7 cellular contexts compared by ENCODE assay signal in genomic region chr9:98117097-98117496, GRCh38. TPM values are rescaled to one million over a fixed set of nuclear protein-coding genes. Genes with fewer than 3 reads are reported as not detected.
DNase-seq lines count a peak whose midpoint lies in the region; ATAC-seq, FAIRE-seq and TF ChIP-seq lines count a peak whose summit lies in the region.
"Not testable (repeated sequence)": the region's sequence is repeated elsewhere in the genome, so short reads cannot be mapped to it uniquely, and the experiment has no call there.

No MANE protein-coding gene starts in this region.

- WGBS in GM12878 (ENCODE audit: insufficient coverage, insufficient replicate concordance, low lambda C conversion rate, missing lambda C conversion rate): 71% methylated on average over 6 of the region's 6 CpGs

- RAD21 ChIA-PET in GM12878 (lab: Charles Lee; ENCODE audit: unreplicated experiment): interaction anchor here (2.3 to 3.0 kb wide), 3 partner anchors 19 to 139 kb away, joined by 8 to 21 read pairs (median 19); partner anchors contain the start of gene TBC1D2

- POLR2A ChIA-PET in CD8-positive, alpha-beta T cell (lab: Charles Lee): interaction anchor here (0.9 to 3.0 kb wide), 5 partner anchors 8 to 139 kb away, joined by 3 to 37 read pairs (median 4); partner anchors contain the start of gene TBC1D2
- POLR2A ChIA-PET in activated B cell treated with CpG ODN at 0.5 μM for 24 hours (lab: Charles Lee): interaction anchor here (3.4 kb wide), 1 partner anchor 8 kb away, joined by 42 read pairs; no protein-coding TSS in a partner anchor
- POLR2A ChIA-PET in GM12878 (lab: Charles Lee): interaction anchor here (2.7 kb wide), 1 partner anchor 13 kb away, joined by 17 read pairs; no protein-coding TSS in a partner anchor

- not testable (repeated sequence) for H3K4me3 Mint-ChIP-seq in CD8-positive, alpha-beta T cell; activated B cell treated with CpG ODN at 0.5 μM for 24 hours
- peak overlapping the region; percentile 95 for H3K4me3 Mint-ChIP-seq in activated T-helper 1 cell treated with anti-CD3 and anti-CD28 coated beads, Interleukin-12 subunit alpha, Interleukin-12 subunit beta, Interleukin-2, Interleukin-4 antibody, amounts not matched to agents 30 ng/mL and 10 ng/mL and 1 ng/mL, durations not matched to agents 14 hours and 24 hours and 36 hours
- H3K4me3 Mint-ChIP-seq in stimulated activated effector memory CD8-positive, alpha-beta T cell treated with anti-CD3 and anti-CD28 coated beads, Interleukin-12 subunit alpha, Interleukin-12 subunit beta, amount 100 ng/mL, for 72 hours: peak overlapping the region; percentile 83

- peak overlapping the region; percentile 72 for H3K27ac Mint-ChIP-seq in CD8-positive, alpha-beta T cell
- H3K27ac Mint-ChIP-seq in activated B cell treated with CpG ODN at 0.5 μM for 24 hours: peak overlapping the region; percentile 85
- peak overlapping the region; percentile 98 for H3K27ac Mint-ChIP-seq in activated T-helper 1 cell treated with anti-CD3 and anti-CD28 coated beads, Interleukin-12 subunit alpha, Interleukin-12 subunit beta, Interleukin-2, Interleukin-4 antibody, amounts not matched to agents 30 ng/mL and 10 ng/mL and 1 ng/mL, durations not matched to agents 14 hours and 24 hours and 36 hours
- H3K27ac Mint-ChIP-seq in stimulated activated effector memory CD8-positive, alpha-beta T cell treated with anti-CD3 and anti-CD28 coated beads, Interleukin-12 subunit alpha, Interleukin-12 subunit beta, amount 100 ng/mL, for 72 hours: peak overlapping the region; percentile 91

- H3K36me3 Mint-ChIP-seq in CD8-positive, alpha-beta T cell: peaks cover 25% of the 10 kb centered on the region
- not testable (repeated sequence) for H3K36me3 Mint-ChIP-seq in activated B cell treated with CpG ODN at 0.5 μM for 24 hours (ENCODE audit: low read depth)
- H3K36me3 Mint-ChIP-seq in activated T-helper 1 cell treated with anti-CD3 and anti-CD28 coated beads, Interleukin-12 subunit alpha, Interleukin-12 subunit beta, Interleukin-2, Interleukin-4 antibody, amounts not matched to agents 30 ng/mL and 10 ng/mL and 1 ng/mL, durations not matched to agents 14 hours and 24 hours and 36 hours (ENCODE audit: low read depth): peaks cover 13% of the 10 kb centered on the region
- H3K36me3 Mint-ChIP-seq in stimulated activated effector memory CD8-positive, alpha-beta T cell treated with anti-CD3 and anti-CD28 coated beads, Interleukin-12 subunit alpha, Interleukin-12 subunit beta, amount 100 ng/mL, for 72 hours: peaks cover 34% of the 10 kb centered on the region

- H3K9me2 ChIP-seq in Karpas-422 (replicated peaks; ENCODE audit: insufficient read depth, low read length): not testable (repeated sequence)

- not testable (repeated sequence) for H2AFZ ChIP-seq in Karpas-422 (ENCODE audit: low read length); GM12878 (ENCODE audit: control insufficient read depth, low read depth, low read length)

- H3K4me2 ChIP-seq in Karpas-422 (ENCODE audit: low read depth, low read length, poor library complexity, severe bottlenecking): not testable (repeated sequence)
- peak overlapping the region; percentile 81; the same call in 1 of the 2 replicates for H3K4me2 ChIP-seq in GM12878 (ENCODE audit: control insufficient read depth, insufficient read depth)

- not testable (repeated sequence) for H3K27me3 ChIP-seq in CD8-positive, alpha-beta T cell (ENCODE audit: insufficient read depth, low read length); Karpas-422 (ENCODE audit: low read length); GM12878 (replicated peaks in 1 of 2; ENCODE audit: control insufficient read depth in 2 of 2, insufficient read depth in 2 of 2, low read length in 1 of 2); lower lobe of right lung (ENCODE audit: low read depth)

- H3K9ac ChIP-seq in Karpas-422 (ENCODE audit: low read length); GM12878 (ENCODE audit: control insufficient read depth, insufficient read depth, low read length): not testable (repeated sequence)

- CTCF ChIA-PET in CD8-positive, alpha-beta T cell (lab: Charles Lee): interaction anchor here (2.0 to 2.3 kb wide), 4 partner anchors 14 to 76 kb away, joined by 7 to 29 read pairs (median 18); partner anchors contain the start of gene CORO2A
- CTCF ChIA-PET in activated B cell treated with CpG ODN at 0.5 μM for 24 hours (lab: Charles Lee): interaction anchor here (1.6 kb wide), 1 partner anchor 13 kb away, joined by 4 read pairs; no protein-coding TSS in a partner anchor
- CTCF ChIA-PET in GM12878 (lab: Yijun Ruan, JAX): interaction anchor here (0.6 to 2.9 kb wide), 7 partner anchors 8 to 141 kb away, joined by 3 to 49 read pairs (median 16); partner anchors contain the start of gene TBC1D2

- H3K79me2 ChIP-seq in Karpas-422 (ENCODE audit: low read length): peaks cover 19% of the 10 kb centered on the region
- H3K79me2 ChIP-seq in GM12878 (ENCODE audit: control insufficient read depth, insufficient read depth, low read length): peaks cover 24% of the 10 kb centered on the region

- in situ Hi-C loops in GM12878 (cut with MboI): not testable (repeated sequence)

- not testable (repeated sequence) for BruUV-seq in GM12878 (replicated peaks; lab: Mats Ljungman, UMichigan)

- H3K27ac ChIP-seq in CD8-positive, alpha-beta T cell (ENCODE audit: low read depth, low read length); GM12878 (ENCODE audit: control insufficient read depth, insufficient read depth); lower lobe of right lung: not testable (repeated sequence)
- H3K27ac ChIP-seq in Karpas-422 (ENCODE audit: low read length): peak overlapping the region; percentile 74; the same call in 1 of the 2 replicates

- not testable (repeated sequence) for TF ChIP-seq POLR2A in GM12878 (IDR thresholded peaks at IDR 0.05; ENCODE audit: low read depth, low read length)

- H3K9me3 Mint-ChIP-seq in CD8-positive, alpha-beta T cell; activated B cell treated with CpG ODN at 0.5 μM for 24 hours; activated T-helper 1 cell treated with anti-CD3 and anti-CD28 coated beads, Interleukin-12 subunit alpha, Interleukin-12 subunit beta, Interleukin-2, Interleukin-4 antibody, amounts not matched to agents 30 ng/mL and 10 ng/mL and 1 ng/mL, durations not matched to agents 14 hours and 24 hours and 36 hours; stimulated activated effector memory CD8-positive, alpha-beta T cell treated with anti-CD3 and anti-CD28 coated beads, Interleukin-12 subunit alpha, Interleukin-12 subunit beta, amount 100 ng/mL, for 72 hours: not testable (repeated sequence)

- H3K4me1 ChIP-seq in CD8-positive, alpha-beta T cell (ENCODE audit: insufficient read depth, low read length): peaks cover 46% of the 10 kb centered on the region
- H3K4me1 ChIP-seq in Karpas-422 (ENCODE audit: low read length) (peaks cover 33% of the 10 kb centered on the region), GM12878 (ENCODE audit: control insufficient read depth, insufficient read depth, low read length) (peaks cover 19% of the 10 kb centered on the region), lower lobe of right lung (peaks cover 46% of the 10 kb centered on the region)

- TF ChIP-seq RAD21 in GM12878 (IDR thresholded peaks at IDR 0.05; ENCODE audit: insufficient read depth, low read depth, low read length): not testable (repeated sequence)

- intact Hi-C loops in CD8-positive, alpha-beta T cell (cut with DNase I, micrococcal nuclease): loop anchor here in 1 of 2 experiments (5.0 kb wide), 2 partner anchors 90 to 135 kb away; partner anchors contain the start of gene ANP32B
- intact Hi-C loops in activated B cell treated with CpG ODN at 0.5 μM for 24 hours (cut with micrococcal nuclease) (loop anchor here (5.0 kb wide), 3 partner anchors 45 to 680 kb away; partner anchors contain the start of genes ANKS6 and TRMO), GM12878 (cut with micrococcal nuclease; ENCODE audit: unreplicated experiment) (loop anchor here (5.0 kb wide), 1 partner anchor 75 kb away; the partner anchor contains the start of gene CORO2A)
- intact Hi-C loops in activated T-helper 1 cell treated with anti-CD3 and anti-CD28 coated beads, Interleukin-12 subunit alpha, Interleukin-12 subunit beta, Interleukin-2, Interleukin-4 antibody, amounts not matched to agents 30 ng/mL and 10 ng/mL and 1 ng/mL, durations not matched to agents 14 hours and 24 hours and 36 hours (cut with micrococcal nuclease): loop anchor here (10.0 kb wide), 1 partner anchor 1108 kb away; the partner anchor contains the start of genes ALG2 and SEC61B
- intact Hi-C loops in lower lobe of right lung (cut with DNase I): not testable (repeated sequence)

- H3K27me3 Mint-ChIP-seq in CD8-positive, alpha-beta T cell (ENCODE audit: low read depth); activated B cell treated with CpG ODN at 0.5 μM for 24 hours; activated T-helper 1 cell treated with anti-CD3 and anti-CD28 coated beads, Interleukin-12 subunit alpha, Interleukin-12 subunit beta, Interleukin-2, Interleukin-4 antibody, amounts not matched to agents 30 ng/mL and 10 ng/mL and 1 ng/mL, durations not matched to agents 14 hours and 24 hours and 36 hours (ENCODE audit: insufficient read depth): not testable (repeated sequence)

- TF ChIP-seq CTCF in CD8-positive, alpha-beta T cell (IDR thresholded peaks at IDR 0.05); activated B cell treated with CpG ODN at 0.5 μM for 24 hours (IDR thresholded peaks at IDR 0.05); GM12878 (IDR thresholded peaks at IDR 0.05 in 2 of 3, conservative IDR thresholded peaks at IDR 0.05 in 1 of 3; ENCODE audit: control insufficient read depth in 2 of 3, extremely low read depth in 1 of 3, insufficient read depth in 1 of 3, low read depth in 3 of 3, low read length in 3 of 3); lower lobe of right lung (IDR thresholded peaks at IDR 0.05): not testable (repeated sequence)

- SMC1A ChIA-PET in GM12878 (lab: Charles Lee; ENCODE audit: uncharacterized antibody, unreplicated experiment): interaction anchor here (1.6 to 2.7 kb wide), 8 partner anchors 8 to 139 kb away, joined by 4 to 26 read pairs (median 13); partner anchors contain the start of gene TBC1D2

- ATAC-seq in CD8-positive, alpha-beta T cell; activated B cell treated with CpG ODN at 0.5 μM for 24 hours (ENCODE audit: low read depth); GM12878; lower lobe of right lung; stimulated activated effector memory CD8-positive, alpha-beta T cell treated with anti-CD3 and anti-CD28 coated beads, Interleukin-12 subunit alpha, Interleukin-12 subunit beta, amount 100 ng/mL, for 72 hours: not testable (repeated sequence)

- not testable (repeated sequence) for H3K36me3 ChIP-seq in CD8-positive, alpha-beta T cell (ENCODE audit: insufficient read depth, low read length); Karpas-422 (ENCODE audit: insufficient read depth, low read length); GM12878 (ENCODE audit: control insufficient read depth in 2 of 2, insufficient read depth in 2 of 2, low read length in 1 of 2); lower lobe of right lung

- not testable (repeated sequence) for FAIRE-seq in GM12878 (lab: Jason Lieb, UNC)

- not testable (repeated sequence) for H3K9me3 ChIP-seq in CD8-positive, alpha-beta T cell (ENCODE audit: low read length); Karpas-422 (ENCODE audit: low read length); GM12878 (replicated peaks; ENCODE audit: control insufficient read depth, insufficient read depth, low read length); lower lobe of right lung

- H3K4me1 Mint-ChIP-seq in CD8-positive, alpha-beta T cell (ENCODE audit: low read depth): peaks cover 60% of the 10 kb centered on the region
- peaks cover 44% of the 10 kb centered on the region for H3K4me1 Mint-ChIP-seq in activated B cell treated with CpG ODN at 0.5 μM for 24 hours
- H3K4me1 Mint-ChIP-seq in activated T-helper 1 cell treated with anti-CD3 and anti-CD28 coated beads, Interleukin-12 subunit alpha, Interleukin-12 subunit beta, Interleukin-2, Interleukin-4 antibody, amounts not matched to agents 30 ng/mL and 10 ng/mL and 1 ng/mL, durations not matched to agents 14 hours and 24 hours and 36 hours (ENCODE audit: low read depth): peaks cover 50% of the 10 kb centered on the region
- peaks cover 41% of the 10 kb centered on the region for H3K4me1 Mint-ChIP-seq in stimulated activated effector memory CD8-positive, alpha-beta T cell treated with anti-CD3 and anti-CD28 coated beads, Interleukin-12 subunit alpha, Interleukin-12 subunit beta, amount 100 ng/mL, for 72 hours

- TF ChIP-seq EP300 in GM12878 (IDR thresholded peaks at IDR 0.05; ENCODE audit: borderline replicate concordance in 1 of 2, control insufficient read depth in 1 of 2, low read depth in 2 of 2, low read length in 2 of 2): not testable (repeated sequence)

- H3K4me3 ChIP-seq in CD8-positive, alpha-beta T cell (ENCODE audit: low read depth, low read length); Karpas-422 (ENCODE audit: low read length): not testable (repeated sequence)
- H3K4me3 ChIP-seq in GM12878 (peak overlapping the region; percentile 77; the same call in 1 of the 2 replicates), lower lobe of right lung (peak overlapping the region; percentile 78)

- DNase-seq in CD8-positive, alpha-beta T cell; Karpas-422; activated B cell treated with CpG ODN at 0.5 μM for 24 hours; activated T-helper 1 cell treated with anti-CD3 and anti-CD28 coated beads, Interleukin-12 subunit alpha, Interleukin-12 subunit beta, Interleukin-2, Interleukin-4 antibody, amounts not matched to agents 30 ng/mL and 10 ng/mL and 1 ng/mL, durations not matched to agents 14 hours and 24 hours and 36 hours (ENCODE audit: low spot score); GM12878 (ENCODE audit: low read depth, low spot score); lower lobe of right lung; stimulated activated effector memory CD8-positive, alpha-beta T cell treated with anti-CD3 and anti-CD28 coated beads, Interleukin-12 subunit alpha, Interleukin-12 subunit beta, amount 100 ng/mL, for 72 hours (ENCODE audit: low spot score in 2 of 2): not testable (repeated sequence)

- not testable (repeated sequence) for H4K20me1 ChIP-seq in Karpas-422 (ENCODE audit: insufficient read depth, low read depth, low read length); GM12878 (ENCODE audit: control insufficient read depth, insufficient read depth)

RNA-seq across cellular contexts. Expression of gene TRIM14, which starts 1.9 kb away (rescaled TPM):
- 10 to 100 TPM; 22.6 to 23.5 TPM for total RNA-seq in CD8-positive, alpha-beta T cell
- total RNA-seq in Karpas-422 (2014; rRNA removed; shearing (Covaris generic); ENCODE audit: low replicate concordance): 17.5 and 18.3 TPM in 2 replicates
- total RNA-seq in activated B cell treated with CpG ODN at 0.5 μM for 24 hours: 11.7 and 12.8 TPM in 2 replicates
- 41.7 and 42.0 TPM in 2 replicates for total RNA-seq in activated T-helper 1 cell treated with anti-CD3 and anti-CD28 coated beads, Interleukin-12 subunit alpha, Interleukin-12 subunit beta, Interleukin-2, Interleukin-4 antibody, amounts not matched to agents 30 ng/mL and 10 ng/mL and 1 ng/mL, durations not matched to agents 14 hours and 24 hours and 36 hours
- total RNA-seq in GM12878 (2013; cell fraction: nucleolus; rRNA removed): 36.1 and 40.9 TPM in 2 replicates
- 25.1 and 25.2 TPM in 2 replicates for total RNA-seq in GM12878 (2014; rRNA removed)
- 20.3 and 21.2 TPM in 2 replicates for total RNA-seq in GM12878 (2014; rRNA removed; fragmentation: Illumina TruSeq; extraction: Trizol)
- 53.3 and 54.4 TPM in 2 replicates for total RNA-seq in GM12878 (2021)
- polyA plus RNA-seq in GM12878 (2011; ENCODE audit: low read depth): 15.8 TPM
- polyA plus RNA-seq in GM12878 (2011; rRNA removed): 25.9 and 32.7 TPM in 2 replicates
- polyA plus RNA-seq in GM12878 (2011; cell fraction: cytosol; rRNA removed): 31.9 and 34.9 TPM in 2 replicates
- 37.5 and 42.1 TPM in 2 replicates for polyA plus RNA-seq in GM12878 (2011; cell fraction: nucleus; rRNA removed)
- 20.1 and 25.2 TPM in 2 replicates for polyA plus RNA-seq in GM12878 (2012)
- polyA plus RNA-seq in GM12878 (2014; fragmentation: Illumina TruSeq; extraction: Trizol): 42.4 and 42.6 TPM in 2 replicates
- polyA plus RNA-seq in GM12878 (2014; fragmentation: Nextera tagmentation; extraction: Ambion mirVana): 10 to 100 TPM in 1 of 2 experiments, 1 to 10 TPM in 1; 8.6 to 10.2 TPM
- polyA plus RNA-seq in GM12878 (2014; rRNA removed): 39.6 and 39.7 TPM in 2 replicates
- 10 to 100 TPM; 38.7 to 41.2 TPM for polyA plus RNA-seq in GM12878 (2016; fragmentation: Nextera tagmentation; extraction: Ambion mirVana)
- 19.4 and 22.8 TPM in 2 replicates for polyA minus RNA-seq in GM12878 (2011; rRNA and poly(A)+ RNA removed)
- polyA minus RNA-seq in GM12878 (2011; cell fraction: cytosol; rRNA and poly(A)+ RNA removed): 12.7 and 13.5 TPM in 2 replicates
- 9.3 and 16.3 TPM in 2 replicates for polyA minus RNA-seq in GM12878 (2011; cell fraction: nucleus; rRNA and poly(A)+ RNA removed)
- total RNA-seq in lower lobe of right lung: 82.5 TPM
